In genomic region chr4:13998850-13999249, GRCh38 we compare ENCODE assay signal across 9 cellular contexts.
"Had no signal": no experiment of that assay in that cellular context is flagged by ENCODE, and none has a peak within 500 bp of the region (broad histone marks: within the 10 kb centered on the region; RNA-seq: fewer than 3 reads in every experiment).

No MANE protein-coding gene starts in this region.

- DNase-seq: H9, HCEC 1CT, KBM-7 had no signal

- ATAC-seq: GM23338 had no signal

- H3K4me1 Mint-ChIP-seq: GM23338, H9, IgD-negative memory B cell had no signal

- FAIRE-seq: H1, H54, HTR-8/SVneo had no signal

- H3K4me3 Mint-ChIP-seq: GM23338, H9, IgD-negative memory B cell had no signal

- H3K4me2 ChIP-seq: GM23338, KMS-11 had no signal

- H3K9ac ChIP-seq: KMS-11 had no signal

- H3K27ac ChIP-seq: KMS-11 had no signal

- H3K4me3 ChIP-seq: GM23338 had no signal

- H3K27ac Mint-ChIP-seq: GM23338, H9, IgD-negative memory B cell had no signal
